13 cellular contexts compared by ENCODE assay signal in genomic region chr18:48594725-48595124, GRCh38.
"Had no signal": no experiment of that assay in that cellular context is flagged by ENCODE, and none has a peak within 500 bp of the region (broad histone marks: within the 10 kb centered on the region; RNA-seq: fewer than 3 reads in every experiment).

No MANE protein-coding gene starts in this region.

- DNase-seq: activated B cell treated with CpG ODN at 0.5 μM for 24 hours; activated CD4-positive, alpha-beta T cell treated with anti-CD3 and anti-CD28 coated beads, Interleukin-2, amount 10 ng/mL, durations not matched to agents 24 days and 14 days; activated naive CD4-positive, alpha-beta T cell treated with Interleukin-2 at 50 U/mL for 16 hours; activated naive CD8-positive, alpha-beta T cell treated with anti-CD3 and anti-CD28 coated beads, Interleukin-2, amount 50 U/mL, for 24 hours; endodermal cell; retina; T-helper 17 cell; upper lobe of left lung had no signal

- H3K27ac ChIP-seq: pancreas, upper lobe of left lung had no signal

- ATAC-seq: activated naive CD8-positive, alpha-beta T cell treated with anti-CD3 and anti-CD28 coated beads, Interleukin-2, amount 50 U/mL, for 24 hours; esophagus mucosa; left lobe of liver; pancreas; SK-N-SH treated with all-trans-retinoic acid at 6 μM for 48 hours; stimulated activated effector memory CD8-positive, alpha-beta T cell treated with anti-CD3 and anti-CD28 coated beads, Interleukin-12 subunit alpha, Interleukin-12 subunit beta, amount 100 ng/mL, for 72 hours; T-helper 17 cell had no signal

- H3K9me3 ChIP-seq: pancreas, upper lobe of left lung had no signal

- H3K36me3 ChIP-seq: pancreas had no signal

- H3K27me3 ChIP-seq: pancreas, upper lobe of left lung had no signal

- H3K4me1 ChIP-seq: pancreas had no signal

- H3K4me3 ChIP-seq: pancreas, upper lobe of left lung had no signal
